8 cellular contexts compared by ENCODE assay signal in genomic region chr3:118884748-118885206, GRCh38.
DNase-seq lines count a peak whose midpoint lies in the region; ATAC-seq and TF ChIP-seq lines count a peak whose summit lies in the region.

No MANE protein-coding gene starts in this region.

- no peaks in the 10 kb centered on the region for H3K27me3 ChIP-seq in HL-60 (ENCODE audit: insufficient read depth, poor library complexity, severe bottlenecking)
- peaks cover 10% of the 10 kb centered on the region for H3K27me3 ChIP-seq in OCI-LY3 (ENCODE audit: low read depth, low read length)

- peak; percentile 76 for DNase-seq in COR-L47 (lab: John Stamatoyannopoulos, UW)
- peak in 1 of 2 experiments; percentile 54 for DNase-seq in HL-60 (ENCODE audit: low read depth in 1 of 2, low spot score in 1 of 2)
- DNase-seq in activated T-cell treated with anti-CD3 and anti-CD28 coated beads, Interleukin-2, amount 50 U/mL, for 1 hour = peak; percentile 78
- DNase-seq in fibroblast of peridontal ligament (ENCODE audit: extremely low read depth) = peak; percentile 46
- DNase-seq in non-pigmented ciliary epithelial cell (ENCODE audit: low read depth) = peak; percentile 19
- DNase-seq in substantia nigra (lab: John Stamatoyannopoulos, UW) = peak in 46 of 49 donors; percentile 7 to 83 (median 56)

- no peak overlapping the region for H2AFZ ChIP-seq in OCI-LY3 (ENCODE audit: low read depth, low read length)

- H3K4me1 ChIP-seq in OCI-LY3 (ENCODE audit: low read length) = 0 out of 2 replicates have a peak, but pooled peaks cover 3% of the 10 kb centered on the region

- no peaks in the 10 kb centered on the region for H3K36me3 ChIP-seq in OCI-LY3 (replicated peaks; ENCODE audit: low read depth, low read length)

- H3K4me2 ChIP-seq in OCI-LY3 (ENCODE audit: low read length) = peak overlapping the region; percentile 32

- H3K79me2 ChIP-seq in OCI-LY3 (ENCODE audit: low read length) = no peaks in the 10 kb centered on the region

- ATAC-seq in GM19463 (IDR thresholded peaks at IDR 0.05; ENCODE audit: unreplicated experiment) = peak; percentile 72

- peak; percentile 82 for TF ChIP-seq CTCF in HL-60 (IDR thresholded peaks at IDR 0.05; ENCODE audit: insufficient read depth, low read length)
- peak; percentile 97 for TF ChIP-seq CTCF in OCI-LY3 (IDR thresholded peaks at IDR 0.05; ENCODE audit: low read depth, low read length)

- H3K9ac ChIP-seq in OCI-LY3 (ENCODE audit: low read length) = no peak overlapping the region

- no peaks in the 10 kb centered on the region for H4K20me1 ChIP-seq in OCI-LY3 (ENCODE audit: insufficient read depth, low read length)

- H3K4me3 ChIP-seq in HL-60 (replicated peaks; ENCODE audit: insufficient read depth, low read length) (no peak overlapping the region), OCI-LY3 (ENCODE audit: low read length) (no peak overlapping the region)

- no peaks in the 10 kb centered on the region for H3K9me3 ChIP-seq in OCI-LY3 (ENCODE audit: insufficient read depth, low read length)

- no peak overlapping the region for H3K27ac ChIP-seq in HL-60 (replicated peaks)
- no peak overlapping the region for H3K27ac ChIP-seq in OCI-LY3 (ENCODE audit: low read length)
- H3K27ac ChIP-seq in substantia nigra (ENCODE audit: low read depth, low read length, poor library complexity, severe bottlenecking) = no peak overlapping the region
